2 cellular contexts compared by ENCODE assay signal in the genomic region with DNA sequence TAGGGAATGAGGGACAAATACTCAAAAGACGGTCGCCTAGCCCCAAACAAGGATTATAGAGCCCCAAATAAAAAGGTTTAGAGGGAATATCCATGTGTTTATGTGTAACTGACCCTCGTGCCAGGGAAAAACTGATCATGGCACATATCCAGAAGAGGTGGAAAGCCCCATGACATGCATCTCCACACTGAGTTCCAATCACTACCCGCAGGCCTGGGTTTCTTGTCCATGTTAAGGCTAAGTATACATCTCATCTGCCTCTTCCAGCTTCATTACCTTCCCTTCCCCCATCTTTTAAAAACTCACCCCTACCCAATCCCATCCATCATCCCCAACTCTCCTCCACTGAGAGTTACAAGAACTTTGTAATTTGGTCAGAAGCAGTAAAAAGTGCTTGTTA.
TF ChIP-seq lines count a peak whose summit lies in the region.

No MANE protein-coding gene starts in this region.

TF ChIP-seq in GM23338, 12 proteins besides CTCF, POLR2A, EP300 and RAD21 (continued from another document):
- TF ChIP-seq, protein P1, sequence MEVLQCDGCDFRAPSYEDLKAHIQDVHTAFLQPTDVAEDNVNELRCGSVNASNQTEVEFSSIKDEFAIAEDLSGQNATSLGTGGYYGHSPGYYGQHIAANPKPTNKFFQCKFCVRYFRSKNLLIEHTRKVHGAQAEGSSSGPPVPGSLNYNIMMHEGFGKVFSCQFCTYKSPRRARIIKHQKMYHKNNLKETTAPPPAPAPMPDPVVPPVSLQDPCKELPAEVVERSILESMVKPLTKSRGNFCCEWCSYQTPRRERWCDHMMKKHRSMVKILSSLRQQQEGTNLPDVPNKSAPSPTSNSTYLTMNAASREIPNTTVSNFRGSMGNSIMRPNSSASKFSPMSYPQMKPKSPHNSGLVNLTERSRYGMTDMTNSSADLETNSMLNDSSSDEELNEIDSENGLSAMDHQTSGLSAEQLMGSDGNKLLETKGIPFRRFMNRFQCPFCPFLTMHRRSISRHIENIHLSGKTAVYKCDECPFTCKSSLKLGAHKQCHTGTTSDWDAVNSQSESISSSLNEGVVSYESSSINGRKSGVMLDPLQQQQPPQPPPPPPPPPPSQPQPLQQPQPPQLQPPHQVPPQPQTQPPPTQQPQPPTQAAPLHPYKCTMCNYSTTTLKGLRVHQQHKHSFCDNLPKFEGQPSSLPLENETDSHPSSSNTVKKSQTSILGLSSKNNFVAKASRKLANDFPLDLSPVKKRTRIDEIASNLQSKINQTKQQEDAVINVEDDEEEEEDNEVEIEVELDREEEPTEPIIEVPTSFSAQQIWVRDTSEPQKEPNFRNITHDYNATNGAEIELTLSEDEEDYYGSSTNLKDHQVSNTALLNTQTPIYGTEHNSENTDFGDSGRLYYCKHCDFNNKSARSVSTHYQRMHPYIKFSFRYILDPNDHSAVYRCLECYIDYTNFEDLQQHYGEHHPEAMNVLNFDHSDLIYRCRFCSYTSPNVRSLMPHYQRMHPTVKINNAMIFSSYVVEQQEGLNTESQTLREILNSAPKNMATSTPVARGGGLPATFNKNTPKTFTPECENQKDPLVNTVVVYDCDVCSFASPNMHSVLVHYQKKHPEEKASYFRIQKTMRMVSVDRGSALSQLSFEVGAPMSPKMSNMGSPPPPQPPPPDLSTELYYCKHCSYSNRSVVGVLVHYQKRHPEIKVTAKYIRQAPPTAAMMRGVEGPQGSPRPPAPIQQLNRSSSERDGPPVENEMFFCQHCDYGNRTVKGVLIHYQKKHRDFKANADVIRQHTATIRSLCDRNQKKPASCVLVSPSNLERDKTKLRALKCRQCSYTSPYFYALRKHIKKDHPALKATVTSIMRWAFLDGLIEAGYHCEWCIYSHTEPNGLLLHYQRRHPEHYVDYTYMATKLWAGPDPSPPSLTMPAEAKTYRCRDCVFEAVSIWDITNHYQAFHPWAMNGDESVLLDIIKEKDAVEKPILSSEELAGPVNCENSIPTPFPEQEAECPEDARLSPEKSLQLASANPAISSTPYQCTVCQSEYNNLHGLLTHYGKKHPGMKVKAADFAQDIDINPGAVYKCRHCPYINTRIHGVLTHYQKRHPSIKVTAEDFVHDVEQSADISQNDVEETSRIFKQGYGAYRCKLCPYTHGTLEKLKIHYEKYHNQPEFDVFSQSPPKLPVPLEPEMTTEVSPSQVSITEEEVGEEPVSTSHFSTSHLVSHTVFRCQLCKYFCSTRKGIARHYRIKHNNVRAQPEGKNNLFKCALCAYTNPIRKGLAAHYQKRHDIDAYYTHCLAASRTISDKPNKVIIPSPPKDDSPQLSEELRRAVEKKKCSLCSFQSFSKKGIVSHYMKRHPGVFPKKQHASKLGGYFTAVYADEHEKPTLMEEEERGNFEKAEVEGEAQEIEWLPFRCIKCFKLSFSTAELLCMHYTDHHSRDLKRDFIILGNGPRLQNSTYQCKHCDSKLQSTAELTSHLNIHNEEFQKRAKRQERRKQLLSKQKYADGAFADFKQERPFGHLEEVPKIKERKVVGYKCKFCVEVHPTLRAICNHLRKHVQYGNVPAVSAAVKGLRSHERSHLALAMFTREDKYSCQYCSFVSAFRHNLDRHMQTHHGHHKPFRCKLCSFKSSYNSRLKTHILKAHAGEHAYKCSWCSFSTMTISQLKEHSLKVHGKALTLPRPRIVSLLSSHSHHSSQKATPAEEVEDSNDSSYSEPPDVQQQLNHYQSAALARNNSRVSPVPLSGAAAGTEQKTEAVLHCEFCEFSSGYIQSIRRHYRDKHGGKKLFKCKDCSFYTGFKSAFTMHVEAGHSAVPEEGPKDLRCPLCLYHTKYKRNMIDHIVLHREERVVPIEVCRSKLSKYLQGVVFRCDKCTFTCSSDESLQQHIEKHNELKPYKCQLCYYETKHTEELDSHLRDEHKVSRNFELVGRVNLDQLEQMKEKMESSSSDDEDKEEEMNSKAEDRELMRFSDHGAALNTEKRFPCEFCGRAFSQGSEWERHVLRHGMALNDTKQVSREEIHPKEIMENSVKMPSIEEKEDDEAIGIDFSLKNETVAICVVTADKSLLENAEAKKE (CRISPR knock-in tag; IDR thresholded peaks at IDR 0.05) = no peak
- TF ChIP-seq ZNF114 (CRISPR knock-in tag; IDR thresholded peaks at IDR 0.05) (no peak), EZH2phosphoT487 (IDR thresholded peaks at IDR 0.05; ENCODE audit: unreplicated experiment) (no peak), EZH2 (IDR thresholded peaks at IDR 0.05; ENCODE audit: low read depth, unreplicated experiment) (no peak), CREB1 (CRISPR knock-in tag; IDR thresholded peaks at IDR 0.05; ENCODE audit: low read depth) (no peak), POLR2AphosphoS5 (IDR thresholded peaks at IDR 0.05; ENCODE audit: low read depth) (no peak), NANOG (IDR thresholded peaks at IDR 0.05; ENCODE audit: borderline replicate concordance) (no peak), JUNB (IDR thresholded peaks at IDR 0.05; ENCODE audit: unreplicated experiment) (no peak)
- TF ChIP-seq, protein P2, sequence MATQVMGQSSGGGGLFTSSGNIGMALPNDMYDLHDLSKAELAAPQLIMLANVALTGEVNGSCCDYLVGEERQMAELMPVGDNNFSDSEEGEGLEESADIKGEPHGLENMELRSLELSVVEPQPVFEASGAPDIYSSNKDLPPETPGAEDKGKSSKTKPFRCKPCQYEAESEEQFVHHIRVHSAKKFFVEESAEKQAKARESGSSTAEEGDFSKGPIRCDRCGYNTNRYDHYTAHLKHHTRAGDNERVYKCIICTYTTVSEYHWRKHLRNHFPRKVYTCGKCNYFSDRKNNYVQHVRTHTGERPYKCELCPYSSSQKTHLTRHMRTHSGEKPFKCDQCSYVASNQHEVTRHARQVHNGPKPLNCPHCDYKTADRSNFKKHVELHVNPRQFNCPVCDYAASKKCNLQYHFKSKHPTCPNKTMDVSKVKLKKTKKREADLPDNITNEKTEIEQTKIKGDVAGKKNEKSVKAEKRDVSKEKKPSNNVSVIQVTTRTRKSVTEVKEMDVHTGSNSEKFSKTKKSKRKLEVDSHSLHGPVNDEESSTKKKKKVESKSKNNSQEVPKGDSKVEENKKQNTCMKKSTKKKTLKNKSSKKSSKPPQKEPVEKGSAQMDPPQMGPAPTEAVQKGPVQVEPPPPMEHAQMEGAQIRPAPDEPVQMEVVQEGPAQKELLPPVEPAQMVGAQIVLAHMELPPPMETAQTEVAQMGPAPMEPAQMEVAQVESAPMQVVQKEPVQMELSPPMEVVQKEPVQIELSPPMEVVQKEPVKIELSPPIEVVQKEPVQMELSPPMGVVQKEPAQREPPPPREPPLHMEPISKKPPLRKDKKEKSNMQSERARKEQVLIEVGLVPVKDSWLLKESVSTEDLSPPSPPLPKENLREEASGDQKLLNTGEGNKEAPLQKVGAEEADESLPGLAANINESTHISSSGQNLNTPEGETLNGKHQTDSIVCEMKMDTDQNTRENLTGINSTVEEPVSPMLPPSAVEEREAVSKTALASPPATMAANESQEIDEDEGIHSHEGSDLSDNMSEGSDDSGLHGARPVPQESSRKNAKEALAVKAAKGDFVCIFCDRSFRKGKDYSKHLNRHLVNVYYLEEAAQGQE (IDR thresholded peaks at IDR 0.05; ENCODE audit: unreplicated experiment) = no peak
- TF ChIP-seq, protein P3, sequence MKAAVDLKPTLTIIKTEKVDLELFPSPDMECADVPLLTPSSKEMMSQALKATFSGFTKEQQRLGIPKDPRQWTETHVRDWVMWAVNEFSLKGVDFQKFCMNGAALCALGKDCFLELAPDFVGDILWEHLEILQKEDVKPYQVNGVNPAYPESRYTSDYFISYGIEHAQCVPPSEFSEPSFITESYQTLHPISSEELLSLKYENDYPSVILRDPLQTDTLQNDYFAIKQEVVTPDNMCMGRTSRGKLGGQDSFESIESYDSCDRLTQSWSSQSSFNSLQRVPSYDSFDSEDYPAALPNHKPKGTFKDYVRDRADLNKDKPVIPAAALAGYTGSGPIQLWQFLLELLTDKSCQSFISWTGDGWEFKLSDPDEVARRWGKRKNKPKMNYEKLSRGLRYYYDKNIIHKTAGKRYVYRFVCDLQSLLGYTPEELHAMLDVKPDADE (IDR thresholded peaks at IDR 0.05) = no peak

TF ChIP-seq in WTC11, 78 proteins besides CTCF, POLR2A, EP300 and RAD21 (continued from another document):
- TF ChIP-seq, protein P4, sequence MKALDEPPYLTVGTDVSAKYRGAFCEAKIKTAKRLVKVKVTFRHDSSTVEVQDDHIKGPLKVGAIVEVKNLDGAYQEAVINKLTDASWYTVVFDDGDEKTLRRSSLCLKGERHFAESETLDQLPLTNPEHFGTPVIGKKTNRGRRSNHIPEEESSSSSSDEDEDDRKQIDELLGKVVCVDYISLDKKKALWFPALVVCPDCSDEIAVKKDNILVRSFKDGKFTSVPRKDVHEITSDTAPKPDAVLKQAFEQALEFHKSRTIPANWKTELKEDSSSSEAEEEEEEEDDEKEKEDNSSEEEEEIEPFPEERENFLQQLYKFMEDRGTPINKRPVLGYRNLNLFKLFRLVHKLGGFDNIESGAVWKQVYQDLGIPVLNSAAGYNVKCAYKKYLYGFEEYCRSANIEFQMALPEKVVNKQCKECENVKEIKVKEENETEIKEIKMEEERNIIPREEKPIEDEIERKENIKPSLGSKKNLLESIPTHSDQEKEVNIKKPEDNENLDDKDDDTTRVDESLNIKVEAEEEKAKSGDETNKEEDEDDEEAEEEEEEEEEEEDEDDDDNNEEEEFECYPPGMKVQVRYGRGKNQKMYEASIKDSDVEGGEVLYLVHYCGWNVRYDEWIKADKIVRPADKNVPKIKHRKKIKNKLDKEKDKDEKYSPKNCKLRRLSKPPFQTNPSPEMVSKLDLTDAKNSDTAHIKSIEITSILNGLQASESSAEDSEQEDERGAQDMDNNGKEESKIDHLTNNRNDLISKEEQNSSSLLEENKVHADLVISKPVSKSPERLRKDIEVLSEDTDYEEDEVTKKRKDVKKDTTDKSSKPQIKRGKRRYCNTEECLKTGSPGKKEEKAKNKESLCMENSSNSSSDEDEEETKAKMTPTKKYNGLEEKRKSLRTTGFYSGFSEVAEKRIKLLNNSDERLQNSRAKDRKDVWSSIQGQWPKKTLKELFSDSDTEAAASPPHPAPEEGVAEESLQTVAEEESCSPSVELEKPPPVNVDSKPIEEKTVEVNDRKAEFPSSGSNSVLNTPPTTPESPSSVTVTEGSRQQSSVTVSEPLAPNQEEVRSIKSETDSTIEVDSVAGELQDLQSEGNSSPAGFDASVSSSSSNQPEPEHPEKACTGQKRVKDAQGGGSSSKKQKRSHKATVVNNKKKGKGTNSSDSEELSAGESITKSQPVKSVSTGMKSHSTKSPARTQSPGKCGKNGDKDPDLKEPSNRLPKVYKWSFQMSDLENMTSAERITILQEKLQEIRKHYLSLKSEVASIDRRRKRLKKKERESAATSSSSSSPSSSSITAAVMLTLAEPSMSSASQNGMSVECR (CRISPR knock-in tag; IDR thresholded peaks at IDR 0.05; ENCODE audit: borderline replicate concordance) = no peak
- TF ChIP-seq JAZF1 (CRISPR knock-in tag; IDR thresholded peaks at IDR 0.05) (no peak), TP53 (CRISPR knock-in tag; IDR thresholded peaks at IDR 0.05) (no peak), ETV6 (CRISPR knock-in tag; IDR thresholded peaks at IDR 0.05) (no peak), CREM (CRISPR knock-in tag; IDR thresholded peaks at IDR 0.05) (no peak), KAT7 (CRISPR knock-in tag; IDR thresholded peaks at IDR 0.05; ENCODE audit: borderline replicate concordance) (no peak), ZNF317 (CRISPR knock-in tag; IDR thresholded peaks at IDR 0.05; ENCODE audit: borderline replicate concordance, low read depth) (no peak), FOXP1 (CRISPR knock-in tag; IDR thresholded peaks at IDR 0.05; ENCODE audit: borderline replicate concordance) (no peak), RORB (CRISPR knock-in tag; IDR thresholded peaks at IDR 0.05) (no peak), RELA (CRISPR knock-in tag; IDR thresholded peaks at IDR 0.05; ENCODE audit: borderline replicate concordance) (no peak)
- TF ChIP-seq, protein P5, sequence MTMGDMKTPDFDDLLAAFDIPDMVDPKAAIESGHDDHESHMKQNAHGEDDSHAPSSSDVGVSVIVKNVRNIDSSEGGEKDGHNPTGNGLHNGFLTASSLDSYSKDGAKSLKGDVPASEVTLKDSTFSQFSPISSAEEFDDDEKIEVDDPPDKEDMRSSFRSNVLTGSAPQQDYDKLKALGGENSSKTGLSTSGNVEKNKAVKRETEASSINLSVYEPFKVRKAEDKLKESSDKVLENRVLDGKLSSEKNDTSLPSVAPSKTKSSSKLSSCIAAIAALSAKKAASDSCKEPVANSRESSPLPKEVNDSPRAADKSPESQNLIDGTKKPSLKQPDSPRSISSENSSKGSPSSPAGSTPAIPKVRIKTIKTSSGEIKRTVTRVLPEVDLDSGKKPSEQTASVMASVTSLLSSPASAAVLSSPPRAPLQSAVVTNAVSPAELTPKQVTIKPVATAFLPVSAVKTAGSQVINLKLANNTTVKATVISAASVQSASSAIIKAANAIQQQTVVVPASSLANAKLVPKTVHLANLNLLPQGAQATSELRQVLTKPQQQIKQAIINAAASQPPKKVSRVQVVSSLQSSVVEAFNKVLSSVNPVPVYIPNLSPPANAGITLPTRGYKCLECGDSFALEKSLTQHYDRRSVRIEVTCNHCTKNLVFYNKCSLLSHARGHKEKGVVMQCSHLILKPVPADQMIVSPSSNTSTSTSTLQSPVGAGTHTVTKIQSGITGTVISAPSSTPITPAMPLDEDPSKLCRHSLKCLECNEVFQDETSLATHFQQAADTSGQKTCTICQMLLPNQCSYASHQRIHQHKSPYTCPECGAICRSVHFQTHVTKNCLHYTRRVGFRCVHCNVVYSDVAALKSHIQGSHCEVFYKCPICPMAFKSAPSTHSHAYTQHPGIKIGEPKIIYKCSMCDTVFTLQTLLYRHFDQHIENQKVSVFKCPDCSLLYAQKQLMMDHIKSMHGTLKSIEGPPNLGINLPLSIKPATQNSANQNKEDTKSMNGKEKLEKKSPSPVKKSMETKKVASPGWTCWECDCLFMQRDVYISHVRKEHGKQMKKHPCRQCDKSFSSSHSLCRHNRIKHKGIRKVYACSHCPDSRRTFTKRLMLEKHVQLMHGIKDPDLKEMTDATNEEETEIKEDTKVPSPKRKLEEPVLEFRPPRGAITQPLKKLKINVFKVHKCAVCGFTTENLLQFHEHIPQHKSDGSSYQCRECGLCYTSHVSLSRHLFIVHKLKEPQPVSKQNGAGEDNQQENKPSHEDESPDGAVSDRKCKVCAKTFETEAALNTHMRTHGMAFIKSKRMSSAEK (CRISPR knock-in tag; IDR thresholded peaks at IDR 0.05; ENCODE audit: borderline replicate concordance) = no peak
- TF ChIP-seq, protein P6, sequence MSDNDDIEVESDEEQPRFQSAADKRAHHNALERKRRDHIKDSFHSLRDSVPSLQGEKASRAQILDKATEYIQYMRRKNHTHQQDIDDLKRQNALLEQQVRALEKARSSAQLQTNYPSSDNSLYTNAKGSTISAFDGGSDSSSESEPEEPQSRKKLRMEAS (CRISPR knock-in tag; IDR thresholded peaks at IDR 0.05) = no peak
